ENCODE assay signal across 23 cellular contexts in the genomic region with DNA sequence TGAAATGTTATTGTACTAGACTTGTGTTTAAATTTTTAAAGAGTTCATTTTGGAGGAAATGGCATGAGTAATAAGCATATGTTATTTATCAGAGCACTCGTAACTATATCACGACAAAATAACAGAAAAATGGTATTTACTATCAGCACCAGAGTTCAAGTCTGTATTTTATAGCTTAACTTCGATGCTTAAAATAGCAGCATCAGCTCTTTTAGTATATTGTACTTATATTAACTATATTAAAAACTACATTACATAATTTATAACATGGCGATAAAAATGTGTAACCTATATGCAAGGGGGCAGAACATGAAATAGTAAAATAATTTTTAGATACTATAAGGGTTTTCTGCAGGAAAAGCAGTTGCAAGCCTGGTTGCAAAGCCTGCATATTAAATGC.
"Had no signal": no experiment of that assay in that cellular context is flagged by ENCODE, and none has a peak within 500 bp of the region (broad histone marks: within the 10 kb centered on the region; RNA-seq: fewer than 3 reads in every experiment).

No MANE protein-coding gene starts in this region.

- H3K27me3 Mint-ChIP-seq: activated CD4-positive, alpha-beta memory T cell treated with anti-CD3 and anti-CD28 coated beads for 36 hours; activated naive CD8-positive, alpha-beta T cell treated with anti-CD3 and anti-CD28 coated beads for 36 hours had no signal

- H3K4me3 ChIP-seq: breast epithelium, Peyer's patch had no signal

- H3K27ac ChIP-seq: breast epithelium, Peyer's patch had no signal

- H3K4me1 ChIP-seq: breast epithelium, Peyer's patch had no signal

- H3K27me3 ChIP-seq: breast epithelium, Peyer's patch had no signal

- ATAC-seq: activated T-cell treated with anti-CD3 and anti-CD28 coated beads, Interleukin-2, amount 50 U/mL, for 4 hours had no signal

- H3K4me3 Mint-ChIP-seq: activated B cell treated with CpG ODN at 0.5 μM for 24 hours; activated CD4-positive, alpha-beta memory T cell treated with anti-CD3 and anti-CD28 coated beads for 36 hours; activated CD4-positive, alpha-beta T cell treated with anti-CD3 and anti-CD28 coated beads, Interleukin-2, amount 10 ng/mL, durations not matched to agents 7 days and 5 days; activated naive CD4-positive, alpha-beta T cell treated with anti-CD3 and anti-CD28 coated beads for 36 hours; activated naive CD8-positive, alpha-beta T cell treated with anti-CD3 and anti-CD28 coated beads for 36 hours; activated T-cell treated with anti-CD3 and anti-CD28 coated beads, Interleukin-2, amount 50 U/mL, for 4 hours; T-helper 1 cell treated with Interleukin-12 subunit alpha and Interleukin-12 subunit beta and Interleukin-4 antibody, amounts not matched to agents 30 μg/mL and 1 μg/mL, for 36 hours had no signal

- H3K36me3 Mint-ChIP-seq: activated CD4-positive, alpha-beta memory T cell treated with anti-CD3 and anti-CD28 coated beads for 36 hours; activated naive CD8-positive, alpha-beta T cell treated with anti-CD3 and anti-CD28 coated beads for 36 hours had no signal

- H3K9me3 ChIP-seq: breast epithelium, Peyer's patch had no signal

- DNase-seq: activated B cell treated with CpG ODN at 0.5 μM for 24 hours; activated CD4-positive, alpha-beta memory T cell treated with anti-CD3 and anti-CD28 coated beads for 36 hours; activated CD4-positive, alpha-beta T cell treated with anti-CD3 and anti-CD28 coated beads for 1 hour; activated CD4-positive, alpha-beta T cell treated with anti-CD3 and anti-CD28 coated beads, Interleukin-2, amount 10 ng/mL, durations not matched to agents 7 days and 5 days; activated CD8-positive, alpha-beta memory T cell treated with anti-CD3 and anti-CD28 coated beads for 24 hours; activated gamma-delta T cell; activated naive CD4-positive, alpha-beta T cell treated with anti-CD3 and anti-CD28 coated beads for 36 hours; activated naive CD8-positive, alpha-beta T cell treated with anti-CD3 and anti-CD28 coated beads for 36 hours; activated T-cell treated with anti-CD3 and anti-CD28 coated beads, Interleukin-2, amount 50 U/mL, for 4 hours; anterior cingulate cortex; caudate nucleus; Kasumi-1; NCI-H1048; NCI-H146; NCI-H187 treated with DMSO at 0.1 percent for 48 hours; NCI-H2081 treated with DMSO at 0.1 percent for 48 hours; NCI-H446; NCI-H524; Peyer's patch; SHP77 treated with DMSO at 0.1 percent for 48 hours; T-helper 9 cell had no signal

- H3K9me3 Mint-ChIP-seq: activated B cell treated with CpG ODN at 0.5 μM for 24 hours; activated naive CD4-positive, alpha-beta T cell treated with anti-CD3 and anti-CD28 coated beads for 36 hours; activated T-cell treated with anti-CD3 and anti-CD28 coated beads, Interleukin-2, amount 50 U/mL, for 4 hours; T-helper 1 cell treated with Interleukin-12 subunit alpha and Interleukin-12 subunit beta and Interleukin-4 antibody, amounts not matched to agents 30 μg/mL and 1 μg/mL, for 36 hours had no signal

- H3K27ac Mint-ChIP-seq: activated B cell treated with CpG ODN at 0.5 μM for 24 hours; activated CD4-positive, alpha-beta memory T cell treated with anti-CD3 and anti-CD28 coated beads for 36 hours; activated CD4-positive, alpha-beta T cell treated with anti-CD3 and anti-CD28 coated beads, Interleukin-2, amount 10 ng/mL, durations not matched to agents 7 days and 5 days; activated naive CD4-positive, alpha-beta T cell treated with anti-CD3 and anti-CD28 coated beads for 36 hours; activated naive CD8-positive, alpha-beta T cell treated with anti-CD3 and anti-CD28 coated beads for 36 hours; T-helper 1 cell treated with Interleukin-12 subunit alpha and Interleukin-12 subunit beta and Interleukin-4 antibody, amounts not matched to agents 30 μg/mL and 1 μg/mL, for 36 hours had no signal

- H3K4me1 Mint-ChIP-seq: activated B cell treated with CpG ODN at 0.5 μM for 24 hours; activated CD4-positive, alpha-beta T cell treated with anti-CD3 and anti-CD28 coated beads, Interleukin-2, amount 10 ng/mL, durations not matched to agents 7 days and 5 days; activated naive CD8-positive, alpha-beta T cell treated with anti-CD3 and anti-CD28 coated beads for 36 hours had no signal

- H3K36me3 ChIP-seq: breast epithelium, Peyer's patch had no signal
